ENCODE assay signal across 2 cellular contexts in the genomic region with DNA sequence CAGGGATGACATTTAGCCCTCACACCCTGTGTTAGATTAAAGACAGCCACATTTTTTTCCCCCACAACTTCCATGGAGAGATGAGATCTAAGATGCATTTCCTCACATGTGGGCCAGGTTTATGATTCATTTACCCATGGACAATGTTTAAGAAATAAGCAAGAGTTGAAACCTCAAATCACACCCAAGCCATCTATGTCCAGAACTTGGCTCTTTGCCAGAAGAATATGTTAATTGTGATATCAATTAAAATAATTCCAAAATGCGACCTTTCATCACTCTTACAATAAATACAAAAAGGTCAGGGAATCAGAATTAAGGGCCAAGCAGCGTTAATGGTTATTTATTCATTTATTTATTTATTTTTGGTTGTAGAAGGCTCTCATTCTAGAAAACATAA.
TF ChIP-seq lines count a peak whose summit lies in the region.

No MANE protein-coding gene starts in this region.

TF ChIP-seq in HepG2, 621 proteins besides CTCF, POLR2A, EP300 and RAD21:
- no peak for TF ChIP-seq ZNF326 (CRISPR knock-in tag; IDR thresholded peaks at IDR 0.05; ENCODE audit: borderline replicate concordance)
- peak; percentile 73 for TF ChIP-seq LCORL (IDR thresholded peaks at IDR 0.05)
- no peak for TF ChIP-seq LCORL (CRISPR knock-in tag; IDR thresholded peaks at IDR 0.05)

TF ChIP-seq in K562, 482 proteins besides CTCF, POLR2A, EP300 and RAD21 (continued from another document):
- TF ChIP-seq NFIX (CRISPR knock-in tag; IDR thresholded peaks at IDR 0.05; ENCODE audit: low read depth) (peak; percentile 96), NFIC (IDR thresholded peaks at IDR 0.05) (peak; percentile 99), POU5F1 (IDR thresholded peaks at IDR 0.05; ENCODE audit: borderline replicate concordance, low read depth, low read length, partially characterized antibody) (no peak), SAP30 (IDR thresholded peaks at IDR 0.05; ENCODE audit: borderline replicate concordance, insufficient read depth, low read depth, low read length, poor library complexity, severe bottlenecking) (no peak), YBX1 (IDR thresholded peaks at IDR 0.05) (no peak), RBBP5 (IDR thresholded peaks at IDR 0.05; ENCODE audit: borderline replicate concordance, insufficient read depth, low read length, poor library complexity, severe bottlenecking) (no peak), RBM14 (IDR thresholded peaks at IDR 0.05; ENCODE audit: borderline replicate concordance, insufficient read depth, low read depth, low read length) (no peak)
- TF ChIP-seq, protein P1, sequence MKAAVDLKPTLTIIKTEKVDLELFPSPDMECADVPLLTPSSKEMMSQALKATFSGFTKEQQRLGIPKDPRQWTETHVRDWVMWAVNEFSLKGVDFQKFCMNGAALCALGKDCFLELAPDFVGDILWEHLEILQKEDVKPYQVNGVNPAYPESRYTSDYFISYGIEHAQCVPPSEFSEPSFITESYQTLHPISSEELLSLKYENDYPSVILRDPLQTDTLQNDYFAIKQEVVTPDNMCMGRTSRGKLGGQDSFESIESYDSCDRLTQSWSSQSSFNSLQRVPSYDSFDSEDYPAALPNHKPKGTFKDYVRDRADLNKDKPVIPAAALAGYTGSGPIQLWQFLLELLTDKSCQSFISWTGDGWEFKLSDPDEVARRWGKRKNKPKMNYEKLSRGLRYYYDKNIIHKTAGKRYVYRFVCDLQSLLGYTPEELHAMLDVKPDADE (conservative IDR thresholded peaks at IDR 0.05; ENCODE audit: control insufficient read depth, low read depth, low read length): no peak
TF ChIP-seq in K562: peak in this region for 2.
